2 cellular contexts compared by ENCODE assay signal in genomic region chr12:68810027-68810389, GRCh38.
A peak's percentile ranks its signal among the peaks of the same experiment; 100 is the strongest.
TF ChIP-seq lines count a peak whose summit lies in the region.

No MANE protein-coding gene starts in this region.

TF ChIP-seq in A549, 52 proteins besides CTCF, POLR2A, EP300 and RAD21:
- TF ChIP-seq HDAC2 (IDR thresholded peaks at IDR 0.05), result peak; percentile 9; the same call in 1 of the 2 replicates

TF ChIP-seq in K562, 482 proteins besides CTCF, POLR2A, EP300 and RAD21:
- peak; percentile 33; the same call in 1 of the 2 replicates for TF ChIP-seq CEBPB (tag; IDR thresholded peaks at IDR 0.05)
